9 cellular contexts compared by ENCODE assay signal in the genomic region with DNA sequence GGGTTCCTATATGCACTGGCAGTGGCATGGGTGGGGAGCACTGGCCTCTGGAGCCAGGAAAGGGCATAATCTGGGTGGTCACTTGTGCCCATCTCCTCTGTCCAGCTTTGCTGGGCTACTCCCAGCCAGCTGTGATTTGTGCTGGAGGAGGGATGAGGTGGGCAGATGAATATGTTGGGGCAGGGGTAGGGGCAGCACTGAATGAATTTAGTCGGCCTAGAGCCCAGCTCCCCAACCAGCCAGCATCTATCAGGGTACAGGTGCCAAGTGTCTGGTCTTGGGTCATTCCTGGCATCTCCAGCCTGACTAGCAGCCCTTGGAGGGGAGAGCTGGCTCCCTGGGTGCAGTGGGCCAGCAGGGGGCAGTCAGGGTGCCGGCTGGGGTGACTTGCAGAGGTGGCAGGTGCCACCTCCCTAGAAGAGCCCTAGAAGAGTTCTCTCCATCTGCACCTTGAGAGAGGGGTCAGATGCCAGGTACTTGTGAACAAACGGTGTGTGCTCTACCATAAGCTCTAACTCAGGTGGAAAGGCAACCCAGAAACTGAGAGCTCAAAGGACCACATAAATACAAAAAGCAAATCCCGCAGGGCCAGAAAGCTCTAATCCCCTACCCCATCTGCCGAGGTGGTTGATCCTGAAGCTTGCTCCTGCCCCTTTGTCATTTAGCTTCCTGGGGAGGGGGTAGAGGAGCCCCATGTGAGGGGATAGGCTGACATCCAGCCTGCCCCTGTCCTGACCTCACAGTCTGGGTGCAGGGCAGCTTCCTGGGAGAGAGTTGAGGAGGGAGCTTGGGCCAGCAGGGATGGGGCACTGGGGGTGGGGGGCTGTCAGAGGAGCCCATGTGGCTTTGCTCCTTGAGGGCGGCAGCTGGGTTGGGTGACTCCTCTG. TPM values are rescaled to one million over a fixed set of nuclear protein-coding genes. Genes with fewer than 3 reads are reported as not detected.
A peak's percentile ranks its signal among the peaks of the same experiment; 100 is the strongest.
DNase-seq lines count a peak whose midpoint lies in the region; ATAC-seq and TF ChIP-seq lines count a peak whose summit lies in the region.
"Had no signal": no experiment of that assay in that cellular context is flagged by ENCODE, and none has a peak within 500 bp of the region (broad histone marks: within the 10 kb centered on the region; RNA-seq: fewer than 3 reads in every experiment).

No MANE protein-coding gene starts in this region.

- H3K79me2 ChIP-seq in hepatocyte = no peaks in the 10 kb centered on the region

- no peak overlapping the region for H3K27ac ChIP-seq in hepatocyte
- H3K27ac ChIP-seq: ascending aorta had no signal

- peak; percentile 35 for TF ChIP-seq CTCF in hepatocyte (IDR thresholded peaks at IDR 0.05; ENCODE audit: poor library complexity)

- no peaks in the 10 kb centered on the region for H3K9me3 ChIP-seq in hepatocyte (ENCODE audit: low read depth)
- H3K9me3 ChIP-seq: ascending aorta had no signal

- H3K27me3 ChIP-seq in H7 (ENCODE audit: control insufficient read depth, insufficient read depth, low read length) (peaks cover 23% of the 10 kb centered on the region), hepatocyte (peaks cover 37% of the 10 kb centered on the region)

- H2AFZ ChIP-seq in hepatocyte = no peak overlapping the region

- DNase-seq in AG08395 (ENCODE audit: low spot score) (peak; percentile 48), H7 (peak; percentile 65), hepatocyte (ENCODE audit: low spot score) (peak; percentile 43), NCI-H1048 (lab: John Stamatoyannopoulos, UW) (no peak), LoVo (ENCODE audit: low spot score) (no peak)
- peak; percentile 12 for DNase-seq in activated CD4-positive, alpha-beta T cell treated with anti-CD3 and anti-CD28 coated beads, Interleukin-2, amount 50 U/mL, for 1 hour
- DNase-seq in stimulated activated CD8-positive, alpha-beta memory T cell treated with anti-CD3 and anti-CD28 coated beads, Interleukin-2, amount 100 ng/mL, for 48 hours (ENCODE audit: low read depth in 2 of 2) = peak; percentile 12 to 23

- 70% methylated on average over 5 of the region's 6 CpGs for WGBS in hepatocyte (ENCODE audit: low lambda C conversion rate, missing lambda C conversion rate)

- no peak for ATAC-seq in GM21423 (IDR thresholded peaks at IDR 0.05; ENCODE audit: unreplicated experiment)

- no peaks in the 10 kb centered on the region for H3K9me2 ChIP-seq in hepatocyte (replicated peaks; ENCODE audit: insufficient read depth)

- H3K4me1 ChIP-seq in hepatocyte (ENCODE audit: insufficient read depth) = peaks cover 7% of the 10 kb centered on the region

- no peaks in the 10 kb centered on the region for H3K36me3 ChIP-seq in H7 (replicated peaks; ENCODE audit: control insufficient read depth, insufficient read depth, low read length)
- H3K36me3 ChIP-seq in hepatocyte (replicated peaks; ENCODE audit: insufficient read depth, low read depth) = no peaks in the 10 kb centered on the region
- H3K36me3 ChIP-seq: ascending aorta had no signal

- no peak overlapping the region for H3K4me2 ChIP-seq in hepatocyte

- H3K4me3 ChIP-seq in H7 (ENCODE audit: insufficient read depth, low read depth, low read length) (no peak overlapping the region), hepatocyte (no peak overlapping the region)

- H4K20me1 ChIP-seq in hepatocyte (ENCODE audit: insufficient read depth, poor library complexity, severe bottlenecking) = no peaks in the 10 kb centered on the region

RNA-seq across cellular contexts. Expression of a gene that starts 2.2 kb away (rescaled TPM):
- total RNA-seq in H7 (2014; rRNA removed; shearing (Covaris generic)) = 2.0 and 4.9 TPM in 2 replicates
- 1.6 and 2.4 TPM in 2 replicates for total RNA-seq in hepatocyte
- 1.1 and 4.8 TPM in 2 replicates for polyA plus RNA-seq in hepatocyte

Comparison
In these comparisons a context has a peak if more than half of its experiments do, and no peak if none do; other contexts are left out.
1. DNase-seq: peak in AG08395 (single experiment), H7 (single experiment), activated CD4-positive, alpha-beta T cell treated with anti-CD3 and anti-CD28 coated beads, Interleukin-2, amount 50 U/mL, for 1 hour (single experiment), hepatocyte (single experiment) and stimulated activated CD8-positive, alpha-beta memory T cell treated with anti-CD3 and anti-CD28 coated beads, Interleukin-2, amount 100 ng/mL, for 48 hours (2 of 2); none in NCI-H1048 (single experiment) and LoVo (single experiment).